In the genomic region with DNA sequence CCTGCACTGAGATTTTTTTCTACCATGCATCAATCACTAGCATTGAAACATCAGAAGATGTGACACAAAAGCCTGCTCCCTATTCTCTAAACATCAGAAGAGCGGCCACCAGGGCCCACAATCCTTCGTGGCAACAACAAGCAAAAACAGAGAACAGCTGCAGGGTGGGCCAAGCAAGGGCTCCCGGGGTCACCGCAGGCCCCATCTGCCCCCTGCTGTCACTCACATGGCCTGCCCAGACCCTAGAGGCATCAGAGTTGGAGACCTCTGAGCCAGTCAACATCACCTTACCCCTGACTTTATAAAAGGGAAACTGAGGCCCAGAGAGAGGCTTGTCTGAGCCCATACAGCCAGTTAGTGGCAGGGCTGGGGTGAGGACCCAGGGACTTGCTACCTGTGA, we compare ENCODE assay signal across 14 cellular contexts. TPM values are rescaled to one million over a fixed set of nuclear protein-coding genes. Genes with fewer than 3 reads are reported as not detected.
DNase-seq lines count a peak whose midpoint lies in the region; ATAC-seq, FAIRE-seq and TF ChIP-seq lines count a peak whose summit lies in the region.
"Had no signal": no experiment of that assay in that cellular context is flagged by ENCODE, and none has a peak within 500 bp of the region (broad histone marks: within the 10 kb centered on the region; RNA-seq: fewer than 3 reads in every experiment).

No MANE protein-coding gene starts in this region.

- WGBS in stomach, 5 donors = 68 to 81% (median 78%) methylated on average over 4 of the region's 4 CpGs

- H3K9me3 ChIP-seq in PC-9 (ENCODE audit: insufficient read depth, low read depth) (no peaks in the 10 kb centered on the region), endothelial cell of umbilical vein (replicated peaks; ENCODE audit: control insufficient read depth, insufficient read depth, low read length) (no peaks in the 10 kb centered on the region), stomach (no peaks in the 10 kb centered on the region)

- H3K4me3 Mint-ChIP-seq in activated CD4-positive, alpha-beta T cell treated with anti-CD3 and anti-CD28 coated beads, Interleukin-2, amount 10 ng/mL, durations not matched to agents 7 days and 5 days = peak overlapping the region; percentile 96

- TF ChIP-seq EP300 in stomach (IDR thresholded peaks at IDR 0.05) = no peak

- POLR2A ChIA-PET in activated CD4-positive, alpha-beta T cell treated with anti-CD3 and anti-CD28 coated beads, Interleukin-2, amount 10 ng/mL, durations not matched to agents 7 days and 5 days (lab: Charles Lee) = interaction anchor here (1.7 kb wide), 1 partner anchor 12 kb away, joined by 7 read pairs; no protein-coding TSS in a partner anchor
- POLR2A ChIA-PET in PC-9 (lab: Charles Lee; ENCODE audit: unreplicated experiment) (no interaction called here), endothelial cell of umbilical vein (lab: Charles Lee) (no interaction called here)

- H3K9me1 ChIP-seq in endothelial cell of umbilical vein (replicated peaks; ENCODE audit: control insufficient read depth, extremely low read depth, insufficient read depth, low read length) = no peaks in the 10 kb centered on the region

- H3K27me3 Mint-ChIP-seq in activated CD4-positive, alpha-beta T cell treated with anti-CD3 and anti-CD28 coated beads, Interleukin-2, amount 10 ng/mL, durations not matched to agents 7 days and 5 days = no peaks in the 10 kb centered on the region

- H3K9me3 Mint-ChIP-seq in activated CD4-positive, alpha-beta T cell treated with anti-CD3 and anti-CD28 coated beads, Interleukin-2, amount 10 ng/mL, durations not matched to agents 7 days and 5 days = no peaks in the 10 kb centered on the region

- no peak for DNase-seq in activated CD4-positive, alpha-beta T cell treated with anti-CD3 and anti-CD28 coated beads, Interleukin-2, amount 10 ng/mL, durations not matched to agents 7 days and 5 days
- no peak for DNase-seq in activated CD4-positive, alpha-beta T cell treated with anti-CD3 and anti-CD28 coated beads for 48 hours
- no peak for DNase-seq in PC-9
- DNase-seq in endothelial cell of umbilical vein (ENCODE audit: low read depth, low spot score) = no peak
- DNase-seq in stomach = no peak
- DNase-seq in activated gamma-delta T cell treated with Interleukin-2 at 50 U/mL for 16 hours = no peak
- DNase-seq in retina = no peak
- DNase-seq: ACHN, NCI-H510A treated with DMSO at 0.1 percent for 48 hours had no signal

- no TSS peak for BruUV-seq in PC-9 (replicated peaks; lab: Mats Ljungman, UMichigan)
- BruUV-seq in endothelial cell of umbilical vein (replicated peaks; lab: Mats Ljungman, UMichigan) = no TSS peak

- dilution Hi-C loops in endothelial cell of umbilical vein (cut with MboI; ENCODE audit: extremely low pct_ligation_motif_present, low sequenced_read_pairs) = no loop called here

- H3K4me2 ChIP-seq in PC-9 (peak overlapping the region; percentile 69), endothelial cell of umbilical vein (ENCODE audit: insufficient read depth, low read length) (peak overlapping the region; percentile 93)

- no peaks in the 10 kb centered on the region for H3K27me3 ChIP-seq in PC-9 (ENCODE audit: insufficient read depth, low read depth)
- no peaks in the 10 kb centered on the region for H3K27me3 ChIP-seq in endothelial cell of umbilical vein (ENCODE audit: control insufficient read depth in 2 of 2, insufficient read depth in 2 of 2, low read length in 2 of 2)
- peaks cover 0 to 15% (median 0%) of the 10 kb centered on the region in 3 donors for H3K27me3 ChIP-seq in stomach

- H3K4me1 ChIP-seq in PC-9 (replicated peaks; ENCODE audit: insufficient read depth) = peaks cover 69% of the 10 kb centered on the region
- H3K4me1 ChIP-seq in endothelial cell of umbilical vein (ENCODE audit: control insufficient read depth, extremely low read depth, insufficient read depth, low read length) = peaks cover 31% of the 10 kb centered on the region
- H3K4me1 ChIP-seq in stomach = peaks cover 4 to 36% (median 22%) of the 10 kb centered on the region in 4 donors

- H4K20me1 ChIP-seq in PC-9 (ENCODE audit: insufficient read depth) (no peaks in the 10 kb centered on the region), endothelial cell of umbilical vein (replicated peaks; ENCODE audit: control insufficient read depth, extremely low read depth, insufficient read depth, low read length) (no peaks in the 10 kb centered on the region)

- intact Hi-C loops in PC-9 (cut with micrococcal nuclease; ENCODE audit: unreplicated experiment) = loop anchor here (2.0 kb wide), 1 partner anchor 37 kb away; no protein-coding TSS in a partner anchor
- intact Hi-C loops in endothelial cell of umbilical vein (cut with micrococcal nuclease) = loop anchor here (1.0 kb wide), 2 partner anchors 10 to 37 kb away; no protein-coding TSS in a partner anchor
- intact Hi-C loops in stomach (cut with DNase I; ENCODE audit: low total_unique reads) = no loop called here

- H3F3A ChIP-seq in PC-9 (ENCODE audit: insufficient read depth, low read depth) = peaks cover 36% of the 10 kb centered on the region

- CTCF ChIA-PET in activated CD4-positive, alpha-beta T cell treated with anti-CD3 and anti-CD28 coated beads, Interleukin-2, amount 10 ng/mL, durations not matched to agents 7 days and 5 days (lab: Charles Lee) = interaction anchor here (1.7 to 6.9 kb wide), 3 partner anchors 12 to 36 kb away, joined by 6 to 48 read pairs (median 15); no protein-coding TSS in a partner anchor
- CTCF ChIA-PET in PC-9 (lab: Charles Lee) (interaction anchor here (0.6 kb wide), 2 partner anchors 31 to 1481 kb away, joined by 3 to 15 read pairs; no protein-coding TSS in a partner anchor), endothelial cell of umbilical vein (lab: Charles Lee) (interaction anchor here (1.0 to 3.8 kb wide), 3 partner anchors 23 to 37 kb away, joined by 3 to 38 read pairs (median 7); no protein-coding TSS in a partner anchor)

- H3K36me3 ChIP-seq in PC-9 (ENCODE audit: low read depth) (no peaks in the 10 kb centered on the region), endothelial cell of umbilical vein (ENCODE audit: control insufficient read depth in 2 of 2, extremely low read depth in 1 of 2, insufficient read depth in 2 of 2, low read length in 2 of 2) (no peaks in the 10 kb centered on the region), stomach (no peaks in the 10 kb centered on the region)

- FAIRE-seq in endothelial cell of umbilical vein (lab: Jason Lieb, UNC) = no peak
- FAIRE-seq: islet of Langerhans had no signal

- H3K27ac ChIP-seq in PC-9 (peak overlapping the region; percentile 75), endothelial cell of umbilical vein (ENCODE audit: insufficient read depth, low read depth, low read length) (peak overlapping the region; percentile 95), stomach (peak overlapping the region in 4 of 5 donors; percentile 46 to 90 (median 82))

- ATAC-seq in GM21528 (IDR thresholded peaks at IDR 0.05; ENCODE audit: low FRiP score, unreplicated experiment) = no peak

- TF ChIP-seq POLR2A in endothelial cell of umbilical vein (IDR thresholded peaks at IDR 0.05; ENCODE audit: low read depth, low read length) (no peak), stomach (IDR thresholded peaks at IDR 0.05) (no peak)

- H3K4me3 ChIP-seq in PC-9 = no peak overlapping the region
- H3K4me3 ChIP-seq in endothelial cell of umbilical vein (replicated peaks in 1 of 3; ENCODE audit: insufficient read depth in 1 of 3, low read depth in 1 of 3, low read length in 3 of 3) = no peak overlapping the region
- H3K4me3 ChIP-seq in stomach = peak overlapping the region; percentile 17 to 46 (median 39)

- peaks cover 77% of the 10 kb centered on the region for H3K4me1 Mint-ChIP-seq in activated CD4-positive, alpha-beta T cell treated with anti-CD3 and anti-CD28 coated beads, Interleukin-2, amount 10 ng/mL, durations not matched to agents 7 days and 5 days

- H3K27ac Mint-ChIP-seq in activated CD4-positive, alpha-beta T cell treated with anti-CD3 and anti-CD28 coated beads, Interleukin-2, amount 10 ng/mL, durations not matched to agents 7 days and 5 days = peak overlapping the region; percentile 97

- no peak overlapping the region for H3K9ac ChIP-seq in endothelial cell of umbilical vein (replicated peaks; ENCODE audit: extremely low read depth, insufficient read depth, low read length)

- no peak overlapping the region for H2AFZ ChIP-seq in PC-9
- H2AFZ ChIP-seq in endothelial cell of umbilical vein (ENCODE audit: low read depth, low read length) = no peak overlapping the region

- no peaks in the 10 kb centered on the region for H3K79me2 ChIP-seq in PC-9 (ENCODE audit: low read depth)
- peaks cover 31% of the 10 kb centered on the region for H3K79me2 ChIP-seq in endothelial cell of umbilical vein (ENCODE audit: control insufficient read depth, insufficient read depth, low read length)

- TF ChIP-seq CTCF in PC-9 (conservative IDR thresholded peaks at IDR 0.05) (no peak), endothelial cell of umbilical vein (IDR thresholded peaks at IDR 0.05; ENCODE audit: extremely low read depth in 1 of 2, insufficient read depth in 1 of 2, low read depth in 1 of 2, low read length in 2 of 2) (no peak), stomach (IDR thresholded peaks at IDR 0.05) (no peak)

- H3K9me2 ChIP-seq in PC-9 (ENCODE audit: insufficient read depth) = no peaks in the 10 kb centered on the region

- peaks cover 54% of the 10 kb centered on the region for H3K36me3 Mint-ChIP-seq in activated CD4-positive, alpha-beta T cell treated with anti-CD3 and anti-CD28 coated beads, Interleukin-2, amount 10 ng/mL, durations not matched to agents 7 days and 5 days (ENCODE audit: low read depth)

RNA-seq across cellular contexts. Expression of a gene that starts 1.8 kb away (rescaled TPM):
- 100 to 1,000 TPM; 481 to 584 TPM for total RNA-seq in activated CD4-positive, alpha-beta T cell treated with anti-CD3 and anti-CD28 coated beads, Interleukin-2, amount 10 ng/mL, durations not matched to agents 7 days and 5 days
- total RNA-seq in PC-9 (2021) (4.0 and 5.0 TPM in 2 replicates), endothelial cell of umbilical vein (73.0 and 95.2 TPM in 2 replicates), stomach (10 to 100 TPM in 4 of 5 donors, 1 to 10 TPM in 1; 4.6 to 48.4 (median 29.6) TPM)
- polyA plus RNA-seq in endothelial cell of umbilical vein (83.4 and 98.9 TPM in 2 replicates), stomach (10 to 100 TPM; 33.1 to 39.9 (median 37.6) TPM)
- polyA plus RNA-seq in endothelial cell of umbilical vein (2011; cell fraction: cytosol; rRNA removed) = 72.2 and 80.1 TPM in 2 replicates
- polyA plus RNA-seq in endothelial cell of umbilical vein (2011; cell fraction: nucleus; rRNA removed) = 31.8 and 35.0 TPM in 2 replicates
- polyA plus RNA-seq in endothelial cell of umbilical vein (2012) = 72.6 and 111 TPM in 2 replicates
- 112 and 124 TPM in 2 replicates for polyA minus RNA-seq in endothelial cell of umbilical vein
- polyA minus RNA-seq in endothelial cell of umbilical vein (2011; cell fraction: cytosol; rRNA and poly(A)+ RNA removed) = not detected
- polyA minus RNA-seq in endothelial cell of umbilical vein (2011; cell fraction: nucleus; rRNA and poly(A)+ RNA removed) = 12.2 and 16.6 TPM in 2 replicates
- total RNA-seq: G401 had no signal

RNA-seq across cellular contexts. Expression of a gene that starts 32.4 kb away (rescaled TPM):
- not detected for total RNA-seq in activated CD4-positive, alpha-beta T cell treated with anti-CD3 and anti-CD28 coated beads, Interleukin-2, amount 10 ng/mL, durations not matched to agents 7 days and 5 days
- total RNA-seq in PC-9 (2021) (0.37 and 0.50 TPM in 2 replicates), endothelial cell of umbilical vein (0.29 TPM in 1 of 2 replicates, not detected in the other), stomach (1 to 10 TPM in 1 of 5 donors, not detected in 4; 1.7 TPM)
- polyA plus RNA-seq in endothelial cell of umbilical vein (0.13 and 0.36 TPM in 2 replicates), stomach (not detected)
- 0.03 and 0.04 TPM in 2 replicates for polyA plus RNA-seq in endothelial cell of umbilical vein (2011; cell fraction: cytosol; rRNA removed)
- 0.41 and 0.69 TPM in 2 replicates for polyA plus RNA-seq in endothelial cell of umbilical vein (2011; cell fraction: nucleus; rRNA removed)
- polyA plus RNA-seq in endothelial cell of umbilical vein (2012) = 0.16 TPM in 1 of 2 replicates, not detected in the other
- polyA minus RNA-seq in endothelial cell of umbilical vein = 0.19 and 0.51 TPM in 2 replicates
- not detected for polyA minus RNA-seq in endothelial cell of umbilical vein (2011; cell fraction: cytosol; rRNA and poly(A)+ RNA removed)
- polyA minus RNA-seq in endothelial cell of umbilical vein (2011; cell fraction: nucleus; rRNA and poly(A)+ RNA removed) = not detected in 2 replicates
- total RNA-seq: pulmonary artery endothelial cell; T-helper 1 cell treated with Interleukin-12 subunit alpha and Interleukin-12 subunit beta and Interleukin-4 antibody, amounts not matched to agents 30 ng/mL and 1 ng/mL, for 36 hours had no signal

Comparison
In these comparisons a context has a peak if more than half of its experiments do, and no peak if none do; other contexts are left out.
1. H3K4me3 ChIP-seq: peak in stomach (4 of 4); none in PC-9 (single experiment) and endothelial cell of umbilical vein (0 of 3).
2. Peak in every context shown above with its lines, with median percentiles within 50 percentile points of each other: H3K27ac ChIP-seq.